25 cellular contexts compared by ENCODE assay signal in genomic region chr16:78137782-78138616, GRCh38. TPM values are rescaled to one million over a fixed set of nuclear protein-coding genes. Genes with fewer than 3 reads are reported as not detected.
DNase-seq lines count a peak whose midpoint lies in the region; ATAC-seq, FAIRE-seq and TF ChIP-seq lines count a peak whose summit lies in the region.
"Had no signal": no experiment of that assay in that cellular context is flagged by ENCODE, and none has a peak within 500 bp of the region (broad histone marks: within the 10 kb centered on the region; RNA-seq: fewer than 3 reads in every experiment).

No MANE protein-coding gene starts in this region.

- no peak overlapping the region for H2AFZ ChIP-seq in PC-9

- H3K27ac ChIP-seq in PC-9 (no peak overlapping the region), foreskin keratinocyte (no peak overlapping the region)

- no peaks in the 10 kb centered on the region for H3K9me2 ChIP-seq in PC-9 (ENCODE audit: insufficient read depth)

- no TSS peak for BruUV-seq in PC-9 (replicated peaks; lab: Mats Ljungman, UMichigan)

- H3F3A ChIP-seq in PC-9 (ENCODE audit: insufficient read depth, low read depth) = no peaks in the 10 kb centered on the region

- peak; percentile 93 for FAIRE-seq in islet of Langerhans (lab: Jason Lieb, UNC)
- FAIRE-seq: colon, G401.6, TTC549 had no signal

- no peaks in the 10 kb centered on the region for H3K36me3 ChIP-seq in PC-9 (ENCODE audit: low read depth)

- H3K79me2 ChIP-seq in PC-9 (ENCODE audit: low read depth) = no peaks in the 10 kb centered on the region

- DNase-seq in mucosa of gallbladder (ENCODE audit: low spot score) = no peak
- DNase-seq in PC-9 = no peak
- no peak for DNase-seq in foreskin keratinocyte
- DNase-seq: activated CD8-positive, alpha-beta memory T cell treated with anti-CD3 and anti-CD28 coated beads for 24 hours; activated naive CD4-positive, alpha-beta T cell; activated T-cell treated with anti-CD3 and anti-CD28 coated beads, Interleukin-2, amount 50 U/mL, for 24 hours; CD4-positive, alpha-beta T cell; DMS 273 treated with DMSO at 0.1 percent for 48 hours; endodermal cell; H7; kidney glomerular epithelial cell; NCI-H1694; NCI-H526; OCI-M1; SHP77; SW 1271 had no signal

- H3K27me3 ChIP-seq in PC-9 (ENCODE audit: insufficient read depth, low read depth) (no peaks in the 10 kb centered on the region), foreskin keratinocyte (no peaks in the 10 kb centered on the region)

- H3K4me2 ChIP-seq in PC-9 = no peak overlapping the region

- ATAC-seq in GM18867 (IDR thresholded peaks at IDR 0.05; ENCODE audit: unreplicated experiment) = peak; percentile 65
- ATAC-seq in GM21786 (IDR thresholded peaks at IDR 0.05; ENCODE audit: unreplicated experiment) = peak; percentile 57
- ATAC-seq in HG03432 (IDR thresholded peaks at IDR 0.05; ENCODE audit: unreplicated experiment) = peak; percentile 64
- ATAC-seq in foreskin keratinocyte = no peak
- ATAC-seq in GM18517 (IDR thresholded peaks at IDR 0.05; ENCODE audit: unreplicated experiment) = no peak

- CTCF ChIA-PET in PC-9 (lab: Charles Lee) = no interaction called here

- H3K4me1 ChIP-seq in PC-9 (replicated peaks; ENCODE audit: insufficient read depth) (no peaks in the 10 kb centered on the region), foreskin keratinocyte (no peaks in the 10 kb centered on the region)

- intact Hi-C loops in PC-9 (cut with micrococcal nuclease; ENCODE audit: unreplicated experiment) = no loop called here

- POLR2A ChIA-PET in PC-9 (lab: Charles Lee; ENCODE audit: unreplicated experiment) = no interaction called here

- no peaks in the 10 kb centered on the region for H4K20me1 ChIP-seq in PC-9 (ENCODE audit: insufficient read depth)

- no peak overlapping the region for H3K4me3 ChIP-seq in PC-9
- H3K4me3 ChIP-seq: lung had no signal

- H3K9me3 ChIP-seq in PC-9 (ENCODE audit: insufficient read depth, low read depth) = no peaks in the 10 kb centered on the region

- TF ChIP-seq CTCF in PC-9 (conservative IDR thresholded peaks at IDR 0.05) (no peak), foreskin keratinocyte (conservative IDR thresholded peaks at IDR 0.05) (no peak)

RNA-seq across cellular contexts. Expression of gene WWOX, which starts 38.5 kb away (rescaled TPM):
- total RNA-seq in mucosa of gallbladder (28.2 TPM), PC-9 (2021) (33.3 and 35.6 TPM in 2 replicates), foreskin keratinocyte (7.6 and 10.1 TPM in 2 replicates)
- 4.0 and 8.0 TPM in 2 replicates for polyA plus RNA-seq in foreskin keratinocyte

Comparison
In these comparisons a context has a peak if more than half of its experiments do, and no peak if none do; other contexts are left out.
1. ATAC-seq: peak in GM18867 (single experiment), GM21786 (single experiment) and HG03432 (single experiment); none in foreskin keratinocyte (single experiment) and GM18517 (single experiment).